ENCODE assay signal across 18 cellular contexts in genomic region chr18:7415081-7415894, GRCh38.
A peak's percentile ranks its signal among the peaks of the same experiment; 100 is the strongest.
DNase-seq lines count a peak whose midpoint lies in the region; ATAC-seq, FAIRE-seq and TF ChIP-seq lines count a peak whose summit lies in the region.
"Had no signal": no experiment of that assay in that cellular context is flagged by ENCODE, and none has a peak within 500 bp of the region (broad histone marks: within the 10 kb centered on the region; RNA-seq: fewer than 3 reads in every experiment).

No MANE protein-coding gene starts in this region.

- H3K4me1 Mint-ChIP-seq in endodermal cell = peaks cover 10% of the 10 kb centered on the region
- H3K4me1 Mint-ChIP-seq: activated CD8-positive, alpha-beta memory T cell treated with anti-CD3 and anti-CD28 coated beads, Interleukin-2, amount 10 ng/mL, durations not matched to agents 7 days and 5 days had no signal

- peaks cover 6% of the 10 kb centered on the region for H3K9me3 Mint-ChIP-seq in endodermal cell
- H3K9me3 Mint-ChIP-seq: dendritic cell treated with granulocyte-macrophage colony-stimulating factor and Interleukin-4, amounts not matched to agents 40 ng/mL and 50 ng/mL, for 4 days had no signal

- TF ChIP-seq CTCF in endodermal cell (conservative IDR thresholded peaks at IDR 0.05) = no peak

- peak; percentile 5 for FAIRE-seq in urothelium cell line (lab: Jason Lieb, UNC)
- FAIRE-seq: astrocyte, GM19239 had no signal

- no peak for ATAC-seq in GM19452 (IDR thresholded peaks at IDR 0.05; ENCODE audit: unreplicated experiment)
- ATAC-seq: activated CD8-positive, alpha-beta memory T cell treated with anti-CD3 and anti-CD28 coated beads, Interleukin-2, amount 10 ng/mL, durations not matched to agents 7 days and 5 days had no signal

- H3K4me3 ChIP-seq in endodermal cell (ENCODE audit: low read length) = no peak overlapping the region
- H3K4me3 ChIP-seq: ovary, tibial artery had no signal

- no peaks in the 10 kb centered on the region for H3K36me3 Mint-ChIP-seq in endodermal cell (ENCODE audit: low read depth)
- H3K36me3 Mint-ChIP-seq: activated CD8-positive, alpha-beta memory T cell treated with anti-CD3 and anti-CD28 coated beads, Interleukin-2, amount 10 ng/mL, durations not matched to agents 7 days and 5 days had no signal

- peak; percentile 3 for DNase-seq in SKM-1 treated with dmso at 0.1 percent for 144 hours (lab: John Stamatoyannopoulos, UW; ENCODE audit: unreplicated experiment)
- DNase-seq in SKM-1 (lab: John Stamatoyannopoulos, UW; ENCODE audit: unreplicated experiment) = no peak
- peak; percentile 72 for DNase-seq in endodermal cell
- peak; percentile 71 for DNase-seq in iris pigment epithelial cell (ENCODE audit: low read depth)
- DNase-seq in urothelium cell line (ENCODE audit: low spot score) = no peak
- no peak for DNase-seq in NCI-H146 treated with DMSO at 0.1 percent for 48 hours (lab: John Stamatoyannopoulos, UW; ENCODE audit: unreplicated experiment)
- no peak for DNase-seq in COR-L47 (lab: John Stamatoyannopoulos, UW)
- DNase-seq: 8988T; activated CD8-positive, alpha-beta memory T cell treated with anti-CD3 and anti-CD28 coated beads, Interleukin-2, amount 10 ng/mL, durations not matched to agents 7 days and 5 days; DMS53; NCI-H1694; ovary had no signal

- 70 to 85% methylated on average over 3 to 8 of the region's 8 CpGs for WGBS in endodermal cell (ENCODE audit: insufficient coverage in 1 of 2, insufficient read length in 1 of 2), 2 experiments

- H3K27ac ChIP-seq in endodermal cell (ENCODE audit: low read depth, low read length) = no peak overlapping the region
- H3K27ac ChIP-seq: C4-2B, ovary, tibial artery had no signal

- no peaks in the 10 kb centered on the region for H3K36me3 ChIP-seq in endodermal cell (ENCODE audit: control insufficient read depth, insufficient read depth, low read length)
- H3K36me3 ChIP-seq: ovary, tibial artery had no signal

- no peak overlapping the region for H3K4me3 Mint-ChIP-seq in endodermal cell
- H3K4me3 Mint-ChIP-seq: activated CD8-positive, alpha-beta memory T cell treated with anti-CD3 and anti-CD28 coated beads, Interleukin-2, amount 10 ng/mL, durations not matched to agents 7 days and 5 days; dendritic cell treated with granulocyte-macrophage colony-stimulating factor and Interleukin-4, amounts not matched to agents 40 ng/mL and 50 ng/mL, for 4 days had no signal

- H3K9ac ChIP-seq in endodermal cell (ENCODE audit: extremely low read depth, low read length, poor library complexity, severe bottlenecking) = no peak overlapping the region

- no peaks in the 10 kb centered on the region for H3K9me3 ChIP-seq in endodermal cell (ENCODE audit: control insufficient read depth, low read length)
- H3K9me3 ChIP-seq: ovary, tibial artery had no signal

- no peaks in the 10 kb centered on the region for H3K27me3 ChIP-seq in endodermal cell (ENCODE audit: control insufficient read depth, insufficient read depth, low read length, poor library complexity, severe bottlenecking)
- H3K27me3 ChIP-seq: ovary, tibial artery had no signal

- no peak overlapping the region for H3K27ac Mint-ChIP-seq in endodermal cell
- H3K27ac Mint-ChIP-seq: activated CD8-positive, alpha-beta memory T cell treated with anti-CD3 and anti-CD28 coated beads, Interleukin-2, amount 10 ng/mL, durations not matched to agents 7 days and 5 days; dendritic cell treated with granulocyte-macrophage colony-stimulating factor and Interleukin-4, amounts not matched to agents 40 ng/mL and 50 ng/mL, for 4 days had no signal

- no peaks in the 10 kb centered on the region for H3K27me3 Mint-ChIP-seq in endodermal cell (ENCODE audit: insufficient read depth)
- H3K27me3 Mint-ChIP-seq: activated CD8-positive, alpha-beta memory T cell treated with anti-CD3 and anti-CD28 coated beads, Interleukin-2, amount 10 ng/mL, durations not matched to agents 7 days and 5 days; dendritic cell treated with granulocyte-macrophage colony-stimulating factor and Interleukin-4, amounts not matched to agents 40 ng/mL and 50 ng/mL, for 4 days had no signal

- no peaks in the 10 kb centered on the region for H3K4me1 ChIP-seq in endodermal cell (ENCODE audit: control insufficient read depth, insufficient read depth, low read length)
- H3K4me1 ChIP-seq: tibial artery had no signal

Comparison
In these comparisons a context has a peak if more than half of its experiments do, and no peak if none do; other contexts are left out.
1. DNase-seq: peak in SKM-1 treated with dmso at 0.1 percent for 144 hours (single experiment), endodermal cell (single experiment) and iris pigment epithelial cell (single experiment); none in SKM-1 (single experiment), urothelium cell line (single experiment), NCI-H146 treated with DMSO at 0.1 percent for 48 hours (single experiment) and COR-L47 (single experiment).